ENCODE assay signal across 22 cellular contexts in the genomic region with DNA sequence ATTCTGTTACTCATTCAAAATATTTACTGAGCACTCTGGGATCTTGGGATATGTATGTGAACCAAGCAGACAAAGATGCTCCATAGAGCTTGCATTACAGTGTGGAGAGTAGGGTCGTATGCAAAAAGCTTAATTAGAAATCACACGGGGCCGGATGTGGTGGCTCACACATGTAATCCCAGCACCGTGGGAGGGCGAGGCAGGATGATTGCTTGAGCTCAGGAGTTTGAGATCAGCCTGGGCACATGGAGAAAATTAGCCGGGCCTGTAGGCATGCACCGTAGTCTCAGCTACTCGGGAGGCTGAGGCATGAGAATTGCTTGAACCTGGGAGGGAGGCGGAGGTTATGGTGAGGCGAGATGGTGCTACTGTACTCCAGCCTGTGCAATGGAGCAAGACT.
DNase-seq lines count a peak whose midpoint lies in the region; ATAC-seq and TF ChIP-seq lines count a peak whose summit lies in the region.
"Had no signal": no experiment of that assay in that cellular context is flagged by ENCODE, and none has a peak within 500 bp of the region (broad histone marks: within the 10 kb centered on the region; RNA-seq: fewer than 3 reads in every experiment).

No MANE protein-coding gene starts in this region.

- TF ChIP-seq CTCF in AG04449 (IDR thresholded peaks at IDR 0.05; ENCODE audit: insufficient read depth, low read length, missing control alignments) (no peak), HFFc6 (IDR thresholded peaks at IDR 0.05) (no peak), endodermal cell (conservative IDR thresholded peaks at IDR 0.05) (no peak), right lobe of liver (IDR thresholded peaks at IDR 0.05) (no peak)

- H3K4me1 ChIP-seq in endodermal cell (ENCODE audit: control insufficient read depth, insufficient read depth, low read length) (no peaks in the 10 kb centered on the region), right lobe of liver (no peaks in the 10 kb centered on the region)
- H3K4me1 ChIP-seq: HAP-1, SJSA1 had no signal

- H3K27ac Mint-ChIP-seq in HFFc6 (no peak overlapping the region), endodermal cell (no peak overlapping the region)
- H3K27ac Mint-ChIP-seq: GM23338 had no signal

- no peaks in the 10 kb centered on the region for H3K27me3 ChIP-seq in endodermal cell (ENCODE audit: control insufficient read depth, insufficient read depth, low read length, poor library complexity, severe bottlenecking)
- no peaks in the 10 kb centered on the region for H3K27me3 ChIP-seq in right lobe of liver
- H3K27me3 ChIP-seq: SJSA1 had no signal

- DNase-seq in AG04449 (ENCODE audit: low read depth, low spot score), result peak; percentile 4
- peak; percentile 17 for DNase-seq in HFFc6
- peak; percentile 55 for DNase-seq in RPMI7951 (ENCODE audit: low read depth)
- peak; percentile 52 for DNase-seq in endodermal cell
- no peak for DNase-seq in right lobe of liver
- no peak for DNase-seq in SIG-M5 (lab: John Stamatoyannopoulos, UW)
- DNase-seq in SK-N-DZ (ENCODE audit: low spot score), result no peak
- DNase-seq in globus pallidus (ENCODE audit: low spot score), result no peak
- DNase-seq: EL, IMR-90, NCI-H1694 treated with DMSO at 0.1 percent for 48 hours, NCI-H2081 treated with DMSO at 0.1 percent for 48 hours, NCI-H2171 treated with DMSO at 0.1 percent for 48 hours, NCI-H526 treated with DMSO at 0.1 percent for 48 hours, OCI-M1 had no signal

- intact Hi-C loops in right lobe of liver (cut with DNase I), result no loop called here

- H3K9me3 Mint-ChIP-seq in HFFc6 (no peaks in the 10 kb centered on the region), endodermal cell (no peaks in the 10 kb centered on the region)
- H3K9me3 Mint-ChIP-seq: GM23338 had no signal

- POLR2A ChIA-PET in AG04449 (lab: Yijun Ruan, JAX), result no interaction called here

- no peak overlapping the region for H3K9ac ChIP-seq in endodermal cell (ENCODE audit: extremely low read depth, low read length, poor library complexity, severe bottlenecking)
- H3K9ac ChIP-seq: KMS-11 had no signal

- CTCF ChIA-PET in AG04449 (lab: Yijun Ruan, JAX), result no interaction called here

- WGBS in endodermal cell (ENCODE audit: insufficient coverage in 1 of 2, insufficient read length in 1 of 2), 2 experiments, result 94 to 95% methylated on average over 9 to 10 of the region's 10 CpGs
- 82% methylated on average over 10 of the region's 10 CpGs for WGBS in right lobe of liver (ENCODE audit: insufficient coverage, low coverage, low lambda C conversion rate, missing lambda C conversion rate)

- no peak overlapping the region for H3K27ac ChIP-seq in endodermal cell (ENCODE audit: low read depth, low read length)
- H3K27ac ChIP-seq in right lobe of liver, result no peak overlapping the region
- H3K27ac ChIP-seq: 22Rv1, C4-2B, HL-60, KMS-11, SJSA1 had no signal

- TF ChIP-seq POLR2A in right lobe of liver (IDR thresholded peaks at IDR 0.05), result no peak

- H3K36me3 ChIP-seq in endodermal cell (ENCODE audit: control insufficient read depth, insufficient read depth, low read length) (no peaks in the 10 kb centered on the region), right lobe of liver (no peaks in the 10 kb centered on the region)
- H3K36me3 ChIP-seq: HAP-1, SJSA1 had no signal

- H3K4me3 ChIP-seq in AG04449 (ENCODE audit: low read depth, low read length), result no peak overlapping the region
- H3K4me3 ChIP-seq in endodermal cell (ENCODE audit: low read length), result no peak overlapping the region
- H3K4me3 ChIP-seq in right lobe of liver, result no peak overlapping the region
- H3K4me3 ChIP-seq: GM23338, HAP-1, SJSA1 had no signal

- H3K4me1 Mint-ChIP-seq in HFFc6 (ENCODE audit: low read depth) (peaks cover 10% of the 10 kb centered on the region), endodermal cell (no peaks in the 10 kb centered on the region)

- no peaks in the 10 kb centered on the region for H3K9me3 ChIP-seq in endodermal cell (ENCODE audit: control insufficient read depth, low read length)
- H3K9me3 ChIP-seq in right lobe of liver, result no peaks in the 10 kb centered on the region
- H3K9me3 ChIP-seq: HAP-1, SJSA1 had no signal

- no peaks in the 10 kb centered on the region for H3K36me3 Mint-ChIP-seq in HFFc6 (ENCODE audit: low read depth)
- H3K36me3 Mint-ChIP-seq in endodermal cell (ENCODE audit: low read depth), result no peaks in the 10 kb centered on the region

- no peak for ATAC-seq in right lobe of liver
- ATAC-seq: GM23338 had no signal

- H3K4me3 Mint-ChIP-seq in HFFc6 (no peak overlapping the region), endodermal cell (no peak overlapping the region)
- H3K4me3 Mint-ChIP-seq: GM23338 had no signal

- H3K27me3 Mint-ChIP-seq in HFFc6 (ENCODE audit: insufficient read depth) (no peaks in the 10 kb centered on the region), endodermal cell (ENCODE audit: insufficient read depth) (no peaks in the 10 kb centered on the region)

Comparison
In these comparisons a context has a peak if more than half of its experiments do, and no peak if none do; other contexts are left out.
1. DNase-seq: peak in AG04449 (single experiment), HFFc6 (single experiment), RPMI7951 (single experiment) and endodermal cell (single experiment); none in right lobe of liver (0 of 3), SIG-M5 (single experiment), SK-N-DZ (single experiment) and globus pallidus (single experiment).